23 cellular contexts compared by ENCODE assay signal in the genomic region with DNA sequence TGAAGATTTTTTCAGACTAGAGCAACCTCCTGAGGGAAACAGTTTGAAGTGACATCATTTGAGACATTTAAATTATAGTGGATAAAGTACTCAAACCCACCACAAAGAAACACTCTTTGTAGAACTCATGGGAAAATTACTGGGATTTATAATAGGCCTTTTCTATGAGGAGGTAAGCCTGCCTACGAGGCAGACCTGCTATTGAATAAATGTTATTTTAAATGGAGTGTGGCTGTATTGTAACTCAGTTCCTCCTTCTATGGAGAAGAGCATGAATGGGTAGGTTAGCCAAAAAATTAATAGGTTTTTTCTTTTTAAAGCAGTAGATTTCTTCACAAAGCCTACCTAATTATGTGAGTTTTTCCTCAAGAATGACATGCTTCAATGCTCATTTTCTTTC.
DNase-seq lines count a peak whose midpoint lies in the region; ATAC-seq and TF ChIP-seq lines count a peak whose summit lies in the region.
"Had no signal": no experiment of that assay in that cellular context is flagged by ENCODE, and none has a peak within 500 bp of the region (broad histone marks: within the 10 kb centered on the region; RNA-seq: fewer than 3 reads in every experiment).

No MANE protein-coding gene starts in this region.

- H3K36me3 Mint-ChIP-seq in GM23338 (ENCODE audit: low read depth) (no peaks in the 10 kb centered on the region), brain (no peaks in the 10 kb centered on the region), nephron (ENCODE audit: low read depth) (no peaks in the 10 kb centered on the region), progenitor cell of endocrine pancreas (ENCODE audit: insufficient read depth) (peaks cover 1% of the 10 kb centered on the region)

- intact Hi-C loops in PC-9 (cut with micrococcal nuclease; ENCODE audit: unreplicated experiment), result no loop called here

- H3K9me3 Mint-ChIP-seq in GM23338 (peaks cover under 1% of the 10 kb centered on the region; the same call in 1 of the 3 replicates), brain (peaks cover 0 to 5% (median 0%) of the 10 kb centered on the region in 5 experiments), nephron (no peaks in the 10 kb centered on the region), progenitor cell of endocrine pancreas (ENCODE audit: low read depth) (peaks cover 3% of the 10 kb centered on the region)
- H3K9me3 Mint-ChIP-seq: CD4-positive, alpha-beta T cell had no signal

- TF ChIP-seq CTCF in GM23338 (conservative IDR thresholded peaks at IDR 0.05; ENCODE audit: low read depth in 2 of 2), result no peak
- TF ChIP-seq CTCF in brain (conservative IDR thresholded peaks at IDR 0.05), result no peak
- no peak for TF ChIP-seq CTCF in nephron (IDR thresholded peaks at IDR 0.05; ENCODE audit: unreplicated experiment in 3 of 3)
- no peak for TF ChIP-seq CTCF in progenitor cell of endocrine pancreas (IDR thresholded peaks at IDR 0.05; ENCODE audit: unreplicated experiment)
- TF ChIP-seq CTCF in PC-9 (conservative IDR thresholded peaks at IDR 0.05), result no peak

- CTCF ChIA-PET in PC-9 (lab: Charles Lee), result no interaction called here

- H3K36me3 ChIP-seq in GM23338 (ENCODE audit: insufficient read depth) (no peaks in the 10 kb centered on the region), PC-9 (ENCODE audit: low read depth) (no peaks in the 10 kb centered on the region)
- H3K36me3 ChIP-seq: BLaER1 treated with 17β-estradiol and CSF1 and Interleukin-3, amounts not matched to agents 10 nM and 100 nM; Peyer's patch had no signal

- POLR2A ChIA-PET in PC-9 (lab: Charles Lee; ENCODE audit: unreplicated experiment), result no interaction called here

- H3K79me2 ChIP-seq in GM23338 (replicated peaks; ENCODE audit: insufficient read depth) (no peaks in the 10 kb centered on the region), PC-9 (ENCODE audit: low read depth) (no peaks in the 10 kb centered on the region)

- DNase-seq in GM23338 (ENCODE audit: low spot score) (no peak), progenitor cell of endocrine pancreas (ENCODE audit: low spot score, unreplicated experiment) (no peak), NCI-H82 treated with DMSO at 0.1 percent for 48 hours (lab: John Stamatoyannopoulos, UW; ENCODE audit: unreplicated experiment) (no peak), PC-9 (no peak)
- DNase-seq: AML-193; CD4-positive, alpha-beta T cell; NCI-H1092; NCI-H1436; NCI-H187; NCI-H2081 treated with DMSO at 0.1 percent for 48 hours; NCI-H446 treated with DMSO at 0.1 percent for 48 hours; NCI-H526; Peyer's patch; SHP77 treated with DMSO at 0.1 percent for 48 hours had no signal

- H3K4me1 ChIP-seq in GM23338 (ENCODE audit: insufficient read depth) (peaks cover 24% of the 10 kb centered on the region), PC-9 (replicated peaks; ENCODE audit: insufficient read depth) (no peaks in the 10 kb centered on the region)
- H3K4me1 ChIP-seq: A549; BLaER1 treated with 17β-estradiol and CSF1 and Interleukin-3, amounts not matched to agents 10 nM and 100 nM; Peyer's patch had no signal

- H3K4me3 ChIP-seq in GM23338, result no peak overlapping the region
- no peak overlapping the region for H3K4me3 ChIP-seq in PC-9
- H3K4me3 ChIP-seq: A549; BLaER1 treated with 17β-estradiol and CSF1 and Interleukin-3, amounts not matched to agents 10 nM and 100 nM; GM12878; Peyer's patch; SK-N-MC had no signal

- H2AFZ ChIP-seq in GM23338 (no peak overlapping the region), PC-9 (no peak overlapping the region)

- ATAC-seq in GM23338 (no peak), GM21515 (IDR thresholded peaks at IDR 0.05; ENCODE audit: unreplicated experiment) (no peak)
- ATAC-seq: A549, GM12878, HCT116 had no signal

- H4K20me1 ChIP-seq in GM23338 (replicated peaks; ENCODE audit: insufficient read depth) (no peaks in the 10 kb centered on the region), PC-9 (ENCODE audit: insufficient read depth) (no peaks in the 10 kb centered on the region)
- H4K20me1 ChIP-seq: BLaER1 treated with 17β-estradiol and CSF1 and Interleukin-3, amounts not matched to agents 10 nM and 100 nM had no signal

- H3K9me3 ChIP-seq in PC-9 (ENCODE audit: insufficient read depth, low read depth), result no peaks in the 10 kb centered on the region
- H3K9me3 ChIP-seq: A549, Peyer's patch had no signal

- no TSS peak for BruUV-seq in PC-9 (replicated peaks; lab: Mats Ljungman, UMichigan)

- peaks cover under 1% of the 10 kb centered on the region for H3K27me3 Mint-ChIP-seq in GM23338 (ENCODE audit: insufficient read depth, low read depth, poor library complexity)
- peaks cover 5% of the 10 kb centered on the region for H3K27me3 Mint-ChIP-seq in brain
- no peaks in the 10 kb centered on the region for H3K27me3 Mint-ChIP-seq in nephron (ENCODE audit: low read depth)
- H3K27me3 Mint-ChIP-seq in progenitor cell of endocrine pancreas, result no peaks in the 10 kb centered on the region
- H3K27me3 Mint-ChIP-seq: CD4-positive, alpha-beta T cell had no signal

- H3K27me3 ChIP-seq in GM23338 (ENCODE audit: insufficient read depth), result no peaks in the 10 kb centered on the region
- no peaks in the 10 kb centered on the region for H3K27me3 ChIP-seq in PC-9 (ENCODE audit: insufficient read depth, low read depth)
- H3K27me3 ChIP-seq: BLaER1 treated with 17β-estradiol and CSF1 and Interleukin-3, amounts not matched to agents 10 nM and 100 nM; Peyer's patch had no signal

- H3K4me1 Mint-ChIP-seq in GM23338 (peaks cover 25% of the 10 kb centered on the region), brain (peaks cover 35% of the 10 kb centered on the region), nephron (peaks cover 15% of the 10 kb centered on the region), progenitor cell of endocrine pancreas (ENCODE audit: low read depth) (peaks cover 36% of the 10 kb centered on the region)

- H3K27ac Mint-ChIP-seq in GM23338 (peak overlapping the region; percentile 4; the same call in 1 of the 2 replicates), brain (peak overlapping the region in 3 of 5 experiments; percentile 28 to 53 (median 47)), nephron (peak overlapping the region; percentile 57 to 81 (median 72)), progenitor cell of endocrine pancreas (peak overlapping the region; percentile 94)
- H3K27ac Mint-ChIP-seq: CD4-positive, alpha-beta T cell had no signal

- H3K27ac ChIP-seq in GM23338 (ENCODE audit: low read depth), result no peak overlapping the region
- no peak overlapping the region for H3K27ac ChIP-seq in PC-9
- H3K27ac ChIP-seq: A549; BLaER1 treated with 17β-estradiol and CSF1 and Interleukin-3, amounts not matched to agents 10 nM and 100 nM; HL-60; Peyer's patch; SK-N-MC had no signal

- no peak overlapping the region for H3K4me3 Mint-ChIP-seq in GM23338
- no peak overlapping the region for H3K4me3 Mint-ChIP-seq in brain
- H3K4me3 Mint-ChIP-seq in nephron, result no peak overlapping the region
- peak overlapping the region; percentile 32 for H3K4me3 Mint-ChIP-seq in progenitor cell of endocrine pancreas (ENCODE audit: low read depth)
- H3K4me3 Mint-ChIP-seq: CD4-positive, alpha-beta T cell had no signal

- no peaks in the 10 kb centered on the region for H3F3A ChIP-seq in GM23338 (replicated peaks; ENCODE audit: low read depth)
- H3F3A ChIP-seq in PC-9 (ENCODE audit: insufficient read depth, low read depth), result no peaks in the 10 kb centered on the region

- H3K4me2 ChIP-seq in GM23338 (peak overlapping the region; percentile 6; the same call in 1 of the 2 replicates), PC-9 (no peak overlapping the region)
- H3K4me2 ChIP-seq: A549; BLaER1 treated with 17β-estradiol and CSF1 and Interleukin-3, amounts not matched to agents 10 nM and 100 nM had no signal

- H3K9me2 ChIP-seq in GM23338 (ENCODE audit: insufficient read depth) (no peaks in the 10 kb centered on the region), PC-9 (ENCODE audit: insufficient read depth) (peaks cover 7% of the 10 kb centered on the region; the same call in 1 of the 2 replicates)

TF ChIP-seq in GM23338, 12 proteins besides CTCF, POLR2A, EP300 and RAD21:
- TF ChIP-seq STAT1 (IDR thresholded peaks at IDR 0.05; ENCODE audit: unreplicated experiment) (no peak), ZNF114 (CRISPR knock-in tag; IDR thresholded peaks at IDR 0.05) (no peak), EZH2 (IDR thresholded peaks at IDR 0.05; ENCODE audit: low read depth, unreplicated experiment) (no peak), NANOG (IDR thresholded peaks at IDR 0.05; ENCODE audit: borderline replicate concordance) (no peak), CREB1 (CRISPR knock-in tag; IDR thresholded peaks at IDR 0.05; ENCODE audit: low read depth) (no peak), JUNB (IDR thresholded peaks at IDR 0.05; ENCODE audit: unreplicated experiment) (no peak)
- TF ChIP-seq, protein P1, sequence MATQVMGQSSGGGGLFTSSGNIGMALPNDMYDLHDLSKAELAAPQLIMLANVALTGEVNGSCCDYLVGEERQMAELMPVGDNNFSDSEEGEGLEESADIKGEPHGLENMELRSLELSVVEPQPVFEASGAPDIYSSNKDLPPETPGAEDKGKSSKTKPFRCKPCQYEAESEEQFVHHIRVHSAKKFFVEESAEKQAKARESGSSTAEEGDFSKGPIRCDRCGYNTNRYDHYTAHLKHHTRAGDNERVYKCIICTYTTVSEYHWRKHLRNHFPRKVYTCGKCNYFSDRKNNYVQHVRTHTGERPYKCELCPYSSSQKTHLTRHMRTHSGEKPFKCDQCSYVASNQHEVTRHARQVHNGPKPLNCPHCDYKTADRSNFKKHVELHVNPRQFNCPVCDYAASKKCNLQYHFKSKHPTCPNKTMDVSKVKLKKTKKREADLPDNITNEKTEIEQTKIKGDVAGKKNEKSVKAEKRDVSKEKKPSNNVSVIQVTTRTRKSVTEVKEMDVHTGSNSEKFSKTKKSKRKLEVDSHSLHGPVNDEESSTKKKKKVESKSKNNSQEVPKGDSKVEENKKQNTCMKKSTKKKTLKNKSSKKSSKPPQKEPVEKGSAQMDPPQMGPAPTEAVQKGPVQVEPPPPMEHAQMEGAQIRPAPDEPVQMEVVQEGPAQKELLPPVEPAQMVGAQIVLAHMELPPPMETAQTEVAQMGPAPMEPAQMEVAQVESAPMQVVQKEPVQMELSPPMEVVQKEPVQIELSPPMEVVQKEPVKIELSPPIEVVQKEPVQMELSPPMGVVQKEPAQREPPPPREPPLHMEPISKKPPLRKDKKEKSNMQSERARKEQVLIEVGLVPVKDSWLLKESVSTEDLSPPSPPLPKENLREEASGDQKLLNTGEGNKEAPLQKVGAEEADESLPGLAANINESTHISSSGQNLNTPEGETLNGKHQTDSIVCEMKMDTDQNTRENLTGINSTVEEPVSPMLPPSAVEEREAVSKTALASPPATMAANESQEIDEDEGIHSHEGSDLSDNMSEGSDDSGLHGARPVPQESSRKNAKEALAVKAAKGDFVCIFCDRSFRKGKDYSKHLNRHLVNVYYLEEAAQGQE (IDR thresholded peaks at IDR 0.05; ENCODE audit: unreplicated experiment), result no peak

Comparison
In these comparisons a context has a peak if more than half of its experiments do, and no peak if none do; other contexts are left out.
1. H3K27ac Mint-ChIP-seq: peak in every context shown above with its lines; median percentile 94 in progenitor cell of endocrine pancreas; 72 in nephron; 47 in brain; 4 in GM23338.